ENCODE assay signal across 19 cellular contexts in the genomic region with DNA sequence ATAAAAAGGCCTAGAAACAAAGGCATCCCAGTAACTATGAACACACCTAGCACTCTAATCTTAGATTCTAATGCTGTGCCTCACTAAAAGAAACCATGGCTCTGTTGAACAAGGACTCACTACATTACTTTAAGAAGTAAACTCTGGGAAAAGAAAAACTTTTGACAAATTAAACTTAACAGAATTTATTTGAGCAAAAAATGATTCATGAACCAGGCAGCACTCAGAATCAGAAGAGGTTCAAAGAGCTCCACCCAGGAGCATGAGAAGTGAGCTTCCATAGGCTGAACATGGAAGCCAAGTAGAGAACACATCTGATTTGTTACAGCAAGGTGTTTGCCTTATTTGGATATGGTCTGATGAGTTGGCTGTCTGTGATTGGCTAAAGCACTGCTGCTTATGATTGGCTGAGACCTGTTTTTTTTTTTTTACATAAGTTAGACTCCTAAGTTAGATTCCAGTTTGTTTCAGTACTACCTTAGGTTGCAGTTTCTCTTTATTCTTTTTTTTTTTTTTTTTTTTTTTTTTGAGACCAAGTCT.
A peak's percentile ranks its signal among the peaks of the same experiment; 100 is the strongest.
DNase-seq lines count a peak whose midpoint lies in the region; ATAC-seq, FAIRE-seq and TF ChIP-seq lines count a peak whose summit lies in the region.
"Had no signal": no experiment of that assay in that cellular context is flagged by ENCODE, and none has a peak within 500 bp of the region (broad histone marks: within the 10 kb centered on the region; RNA-seq: fewer than 3 reads in every experiment).

No MANE protein-coding gene starts in this region.

- H3K27me3 ChIP-seq in HepG2 (ENCODE audit: control insufficient read depth in 1 of 2, insufficient read depth in 2 of 2, low read length in 2 of 2), result no peaks in the 10 kb centered on the region
- H3K27me3 ChIP-seq in right lobe of liver, result no peaks in the 10 kb centered on the region
- no peaks in the 10 kb centered on the region for H3K27me3 ChIP-seq in K562 (ENCODE audit: control insufficient read depth in 2 of 2, insufficient read depth in 2 of 2, low read length in 2 of 2)

- H3K4me3 ChIP-seq in HepG2 (replicated peaks in 1 of 3; ENCODE audit: insufficient read depth in 1 of 3, low read depth in 2 of 3, low read length in 3 of 3) (no peak overlapping the region), right lobe of liver (no peak overlapping the region), NB4 (ENCODE audit: low read depth, low read length) (no peak overlapping the region), K562 (no peak overlapping the region)
- H3K4me3 ChIP-seq: A549, GM23248 had no signal

- H3K79me2 ChIP-seq in HepG2 (ENCODE audit: insufficient read depth, low read length) (no peaks in the 10 kb centered on the region), K562 (ENCODE audit: control insufficient read depth, insufficient read depth, low read length) (no peaks in the 10 kb centered on the region)

- no peaks in the 10 kb centered on the region for H3K36me3 ChIP-seq in HepG2 (replicated peaks in 1 of 2; ENCODE audit: control insufficient read depth in 1 of 2, insufficient read depth in 2 of 2, low read length in 2 of 2)
- no peaks in the 10 kb centered on the region for H3K36me3 ChIP-seq in right lobe of liver
- no peaks in the 10 kb centered on the region for H3K36me3 ChIP-seq in K562 (ENCODE audit: control insufficient read depth, insufficient read depth, low read length)

- in situ Hi-C loops in HepG2 (cut with HindIII; ENCODE audit: extremely low pct_ligation_motif_present, low pct_unique_long_range_greater_than_20kb), result no loop called here
- in situ Hi-C loops in K562 (cut with MboI), result no loop called here

- no peak for TF ChIP-seq POLR2A in HepG2 (IDR thresholded peaks at IDR 0.05; ENCODE audit: insufficient read depth in 1 of 2, low read depth in 2 of 2, low read length in 2 of 2)
- no peak for TF ChIP-seq POLR2A in right lobe of liver (IDR thresholded peaks at IDR 0.05)
- TF ChIP-seq POLR2A in NB4 (IDR thresholded peaks at IDR 0.05; ENCODE audit: extremely low read depth, insufficient read length), result no peak
- TF ChIP-seq POLR2A in K562 (conservative IDR thresholded peaks at IDR 0.05), result no peak

- H4K20me1 ChIP-seq in HepG2 (ENCODE audit: insufficient read depth, low read length) (no peaks in the 10 kb centered on the region), K562 (replicated peaks; ENCODE audit: control insufficient read depth, insufficient read depth, low read length) (no peaks in the 10 kb centered on the region)

- H3K27ac ChIP-seq in HepG2 (ENCODE audit: extremely low read length, insufficient read depth, low read length) (no peak overlapping the region), right lobe of liver (no peak overlapping the region), K562 (ENCODE audit: extremely low read depth, low read depth, low read length) (no peak overlapping the region)
- H3K27ac ChIP-seq: 22Rv1, A549, C4-2B, GM23248 had no signal

- CTCF ChIA-PET in HepG2 (lab: Yijun Ruan, JAX; ENCODE audit: low intra/inter-chr PET ratio, low total read pairs) (no interaction called here), K562 (lab: Yijun Ruan, JAX; ENCODE audit: low intra/inter-chr PET ratio) (no interaction called here)

- intact Hi-C loops in HepG2 (cut with micrococcal nuclease; ENCODE audit: unreplicated experiment) (no loop called here), right lobe of liver (cut with DNase I) (no loop called here), K562 (cut with micrococcal nuclease) (no loop called here)

- H3K9me3 ChIP-seq in HepG2 (ENCODE audit: low read length), result no peaks in the 10 kb centered on the region
- H3K9me3 ChIP-seq in right lobe of liver, result no peaks in the 10 kb centered on the region
- no peaks in the 10 kb centered on the region for H3K9me3 ChIP-seq in K562 (replicated peaks; ENCODE audit: control insufficient read depth, insufficient read depth, low read depth, low read length)
- H3K9me3 ChIP-seq: A549 had no signal

- no peak for TF ChIP-seq CTCF in HepG2 (CRISPR knock-in tag; IDR thresholded peaks at IDR 0.05)
- no peak for TF ChIP-seq CTCF in right lobe of liver (IDR thresholded peaks at IDR 0.05)
- no peak for TF ChIP-seq CTCF in NB4 (IDR thresholded peaks at IDR 0.05; ENCODE audit: low read depth, low read length)
- TF ChIP-seq CTCF in K562 (IDR thresholded peaks at IDR 0.05 in 2 of 3, conservative IDR thresholded peaks at IDR 0.05 in 1 of 3; ENCODE audit: insufficient read depth in 2 of 3, low read depth in 1 of 3, low read length in 3 of 3), result no peak

- H2AFZ ChIP-seq in HepG2 (ENCODE audit: low read length) (no peak overlapping the region), K562 (ENCODE audit: low read depth, low read length) (no peak overlapping the region)
- H2AFZ ChIP-seq: GM23248 had no signal

- TF ChIP-seq RAD21 in HepG2 (CRISPR knock-in tag; IDR thresholded peaks at IDR 0.05), result no peak
- TF ChIP-seq RAD21 in K562 (CRISPR knock-in tag; conservative IDR thresholded peaks at IDR 0.05 in 1 of 2, IDR thresholded peaks at IDR 0.05 in 1 of 2), result no peak

- BruUV-seq in HepG2 (replicated peaks; lab: Mats Ljungman, UMichigan) (no TSS peak), K562 (replicated peaks; lab: Mats Ljungman, UMichigan) (no TSS peak)

- H3K9ac ChIP-seq in HepG2 (ENCODE audit: insufficient read depth, low read depth, low read length) (no peak overlapping the region), K562 (ENCODE audit: insufficient read depth in 1 of 2, low read depth in 2 of 2, low read length in 2 of 2) (no peak overlapping the region)
- H3K9ac ChIP-seq: GM23248 had no signal

- H3K9me1 ChIP-seq in K562 (ENCODE audit: control insufficient read depth, insufficient read depth, low read length), result no peaks in the 10 kb centered on the region

- no peak for DNase-seq in HepG2 (ENCODE audit: low spot score)
- no peak for DNase-seq in right lobe of liver
- DNase-seq in NB4 (ENCODE audit: low read depth), result peak; percentile 6
- DNase-seq in K562 (ENCODE audit: extremely low read depth in 1 of 4, low spot score in 3 of 4), result peak in 1 of 4 experiments; percentile 9
- DNase-seq in occipital lobe (lab: John Stamatoyannopoulos, UW), result no peak
- DNase-seq in GM19239 (ENCODE audit: insufficient read length, low spot score), result no peak
- DNase-seq in COR-L47 (lab: John Stamatoyannopoulos, UW), result no peak
- DNase-seq in T-helper 9 cell, result no peak
- DNase-seq: AML-193; CD4-positive, alpha-beta T cell; DND-41; EL; GM23248; HCEC 1CT had no signal

- ATAC-seq in HepG2 (no peak), right lobe of liver (no peak), K562 (peak; percentile 76)
- ATAC-seq: A549 had no signal

- H3K4me1 ChIP-seq in HepG2 (ENCODE audit: insufficient read depth, low read length), result no peaks in the 10 kb centered on the region
- H3K4me1 ChIP-seq in right lobe of liver, result no peaks in the 10 kb centered on the region
- H3K4me1 ChIP-seq in K562 (replicated peaks in 1 of 2; ENCODE audit: control insufficient read depth in 2 of 2, insufficient read depth in 2 of 2, low read length in 2 of 2), result no peaks in the 10 kb centered on the region
- H3K4me1 ChIP-seq: A549 had no signal

- POLR2A ChIA-PET in HepG2 (lab: Yijun Ruan, JAX), result no interaction called here
- POLR2A ChIA-PET in K562 (lab: Yijun Ruan, JAX), result no interaction called here

- FAIRE-seq in HepG2 (lab: Jason Lieb, UNC) (no peak), K562 (lab: Jason Lieb, UNC) (no peak), GM19239 (lab: Jason Lieb, UNC) (no peak)
- FAIRE-seq: A549, GM12891, H54 had no signal

- no peak for TF ChIP-seq EP300 in HepG2 (IDR thresholded peaks at IDR 0.05; ENCODE audit: low read depth in 2 of 2, low read length in 2 of 2)
- TF ChIP-seq EP300 in HepG2 (CRISPR knock-in tag; IDR thresholded peaks at IDR 0.05; ENCODE audit: borderline replicate concordance), result no peak
- TF ChIP-seq EP300 in K562 (IDR thresholded peaks at IDR 0.05; ENCODE audit: low read length), result no peak

- no peak overlapping the region for H3K4me2 ChIP-seq in HepG2 (ENCODE audit: low read depth, low read length)
- no peak overlapping the region for H3K4me2 ChIP-seq in K562 (ENCODE audit: insufficient read depth, low read length)
- H3K4me2 ChIP-seq: A549 had no signal

TF ChIP-seq in HepG2, 621 proteins besides CTCF, POLR2A, EP300 and RAD21:
- TF ChIP-seq SRF (IDR thresholded peaks at IDR 0.05; ENCODE audit: low read depth, low read length) (0 out of 2 replicates have a peak, but pooled peaks have one; percentile 36), ATF3 (CRISPR knock-in tag; IDR thresholded peaks at IDR 0.05) (no peak)
TF ChIP-seq in HepG2: peak in this region for 1.

TF ChIP-seq in K562, 482 proteins besides CTCF, POLR2A, EP300 and RAD21:
- TF ChIP-seq CBX3 (IDR thresholded peaks at IDR 0.05; ENCODE audit: borderline replicate concordance in 1 of 2, low read length in 2 of 2), result no peak
- peak in 1 of 2 experiments; percentile 92; a peak in 2 of 4 replicates for TF ChIP-seq SRF (CRISPR knock-in tag; IDR thresholded peaks at IDR 0.05)
- peak; percentile 22 for TF ChIP-seq NFYB (IDR thresholded peaks at IDR 0.05; ENCODE audit: extremely low read depth, insufficient read length)
- TF ChIP-seq ZNF140 (CRISPR knock-in tag; IDR thresholded peaks at IDR 0.05), result no peak

Comparison
In these comparisons a context has a peak if more than half of its experiments do, and no peak if none do; other contexts are left out.
1. Of the 241 proteins assayed by ChIP-seq in both HepG2 and K562: peak only in HepG2: none; only in K562: NFYB; in both: none; in neither: 239; mixed calls (peak in some experiments, not most) for 1.